In the genomic region with DNA sequence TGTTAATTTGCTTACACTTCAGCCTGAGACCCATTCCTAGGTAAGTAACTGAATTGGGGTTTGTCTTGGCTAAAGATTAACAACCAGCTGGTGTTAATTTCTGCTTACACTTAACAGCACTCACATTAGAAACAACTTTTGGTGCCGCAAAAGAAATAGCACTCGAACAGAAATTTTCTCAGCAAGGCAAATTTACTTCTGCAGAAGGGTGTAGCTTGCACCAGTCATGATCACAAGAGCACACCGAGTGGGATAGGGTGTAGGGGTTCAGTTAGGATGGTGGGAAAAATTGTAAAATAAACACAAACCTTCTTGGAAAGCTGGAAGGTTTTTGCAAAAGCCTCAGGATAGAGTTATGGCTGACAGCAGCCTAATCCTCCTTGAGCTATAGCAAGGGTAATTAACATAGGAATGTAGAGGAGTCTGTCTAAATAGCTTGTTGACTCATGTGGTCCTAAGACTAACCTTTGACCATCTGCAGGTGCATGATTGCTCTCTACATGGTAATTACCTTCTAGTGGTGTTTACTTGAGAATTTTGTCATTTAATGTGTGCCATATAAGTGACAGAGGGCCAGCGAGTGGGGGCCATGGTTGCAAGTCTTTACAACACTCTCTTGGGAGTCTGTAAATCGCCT, we compare ENCODE assay signal across 1 cellular context.
TF ChIP-seq lines count a peak whose summit lies in the region.

No MANE protein-coding gene starts in this region.

TF ChIP-seq in HEK293, 187 proteins besides CTCF, POLR2A, EP300 and RAD21 (continued from another document):
- no peak for TF ChIP-seq ZIC2 (tag by site-specific recombination; IDR thresholded peaks at IDR 0.05)
